Comparison of ENCODE assay signal across 12 cellular contexts in the genomic region with DNA sequence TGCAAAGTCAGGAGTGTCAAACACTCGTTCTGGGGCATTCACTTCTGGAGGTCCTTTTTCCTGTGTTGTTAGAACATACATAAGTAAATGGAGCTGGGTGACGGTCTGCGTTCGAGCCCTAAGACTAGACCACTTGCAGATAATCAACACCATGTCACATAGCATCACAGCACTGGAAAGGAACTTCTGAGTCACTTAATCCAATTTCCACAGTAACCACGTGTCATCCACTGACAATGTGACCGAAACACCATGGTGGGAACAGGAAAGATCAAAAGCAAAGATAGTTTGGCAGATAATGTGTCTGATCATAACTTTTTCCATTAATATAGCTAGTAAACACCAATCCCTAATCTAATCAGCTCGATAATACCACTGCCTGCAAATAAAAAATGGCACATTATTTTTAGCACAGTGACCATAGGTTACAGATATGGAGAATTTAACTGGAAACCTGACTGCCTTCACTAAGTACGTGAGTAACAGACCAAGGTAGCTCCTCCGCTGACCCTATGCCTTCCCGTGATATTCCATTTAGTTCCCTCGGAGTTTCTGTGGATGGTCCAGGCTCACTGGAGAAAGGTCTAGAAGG. TPM values are rescaled to one million over a fixed set of nuclear protein-coding genes. Genes with fewer than 3 reads are reported as not detected.
DNase-seq lines count a peak whose midpoint lies in the region; ATAC-seq and TF ChIP-seq lines count a peak whose summit lies in the region.
"Had no signal": no experiment of that assay in that cellular context is flagged by ENCODE, and none has a peak within 500 bp of the region (broad histone marks: within the 10 kb centered on the region; RNA-seq: fewer than 3 reads in every experiment).

No MANE protein-coding gene starts in this region.

- no peaks in the 10 kb centered on the region for H3K9me3 ChIP-seq in A673 (ENCODE audit: low read depth, low read length, poor library complexity, severe bottlenecking)
- no peaks in the 10 kb centered on the region for H3K9me3 ChIP-seq in IMR-90 (ENCODE audit: control insufficient read depth, insufficient read depth, low read length)
- no peaks in the 10 kb centered on the region for H3K9me3 ChIP-seq in uterus

- H3K27me3 Mint-ChIP-seq in activated T-helper 17 cell treated with anti-CD3 and anti-CD28 coated beads, Interleukin-2, amount 50 U/mL, for 72 hours, result no peaks in the 10 kb centered on the region

- H3K23ac ChIP-seq in IMR-90 (ENCODE audit: low read depth, low read length), result no peak overlapping the region

- H4K5ac ChIP-seq in IMR-90 (ENCODE audit: low read depth, low read length), result no peak overlapping the region

- CTCF ChIA-PET in A673 (lab: Charles Lee) (no interaction called here), IMR-90 (lab: Yijun Ruan, JAX) (no interaction called here)

- BruUV-seq in A673 (replicated peaks; lab: Mats Ljungman, UMichigan), result TSS peak; percentile 45
- BruUV-seq in IMR-90 (replicated peaks; lab: Mats Ljungman, UMichigan), result no TSS peak

- H3K56ac ChIP-seq in IMR-90 (ENCODE audit: extremely low read depth, insufficient read depth, low read length), result no peak overlapping the region

- 0 out of 2 replicates have a peak overlapping the region, but pooled peaks have one; percentile 55 for H3K14ac ChIP-seq in IMR-90 (replicated peaks; ENCODE audit: low read depth, low read length)

- peaks cover 3 to 32% of the 10 kb centered on the region in 2 experiments; a peak in 2 of 4 replicates for H3K79me1 ChIP-seq in IMR-90 (ENCODE audit: low read depth in 1 of 2, low read length in 2 of 2)

- H3K4ac ChIP-seq in IMR-90 (ENCODE audit: low read depth, low read length), result no peak overlapping the region

- no peak overlapping the region for H4K91ac ChIP-seq in IMR-90 (ENCODE audit: insufficient read depth, low read depth, low read length)

- intact Hi-C loops in A673 (cut with micrococcal nuclease; ENCODE audit: unreplicated experiment) (no loop called here), IMR-90 (cut with micrococcal nuclease) (no loop called here), uterus (cut with DNase I; ENCODE audit: low total_unique reads) (no loop called here)

- TF ChIP-seq POLR2A in IMR-90 (IDR thresholded peaks at IDR 0.05; ENCODE audit: low read depth, low read length) (no peak), uterus (IDR thresholded peaks at IDR 0.05) (no peak)

- H3K4me1 ChIP-seq in A673 (ENCODE audit: insufficient read depth, low read length, poor library complexity, severe bottlenecking) (peaks cover 29% of the 10 kb centered on the region), IMR-90 (ENCODE audit: control insufficient read depth, insufficient read depth, low read length) (0 out of 2 replicates have a peak, but pooled peaks cover 3% of the 10 kb centered on the region), uterus (no peaks in the 10 kb centered on the region)

- H3K9ac ChIP-seq in IMR-90 (ENCODE audit: low read depth, low read length), result no peak overlapping the region

- H3K27ac Mint-ChIP-seq in activated T-helper 17 cell treated with anti-CD3 and anti-CD28 coated beads, Interleukin-2, amount 50 U/mL, for 72 hours, result peak overlapping the region; percentile 1

- H2AK5ac ChIP-seq in IMR-90 (ENCODE audit: low read depth, low read length), result peak overlapping the region; percentile 28; the same call in 1 of the 2 replicates

- dilution Hi-C loops in IMR-90 (cut with HindIII; ENCODE audit: low sequenced_read_pairs, unreplicated experiment), result no loop called here

- H4K8ac ChIP-seq in IMR-90 (ENCODE audit: low read depth in 2 of 2, low read length in 2 of 2), result no peak overlapping the region

- DNase-seq in A673 (ENCODE audit: low spot score) (peak; percentile 92), IMR-90 (no peak), lung microvascular endothelial cell (ENCODE audit: low read depth in 2 of 2) (peak; percentile 83 to 99), uterus (no peak), Ammon's horn (ENCODE audit: low spot score) (no peak)
- DNase-seq: NCI-H146, NCI-H510A treated with DMSO at 0.1 percent for 48 hours, WERI-Rb-1 had no signal

- TF ChIP-seq CTCF in A673 (conservative IDR thresholded peaks at IDR 0.05; ENCODE audit: low read depth, low read length) (no peak), IMR-90 (conservative IDR thresholded peaks at IDR 0.05; ENCODE audit: low read depth, low read length) (no peak), uterus (IDR thresholded peaks at IDR 0.05) (no peak)

- ATAC-seq in IMR-90 (ENCODE audit: low read depth), result no peak
- peak; percentile 90 for ATAC-seq in activated T-helper 17 cell treated with anti-CD3 and anti-CD28 coated beads, Interleukin-2, amount 50 U/mL, for 72 hours (replicated peaks)
- no peak for ATAC-seq in HG02885 (IDR thresholded peaks at IDR 0.05; ENCODE audit: poor library complexity, unreplicated experiment)
- ATAC-seq in GM21723 (IDR thresholded peaks at IDR 0.05; ENCODE audit: unreplicated experiment), result no peak

- POLR2A ChIA-PET in A673 (lab: Charles Lee; ENCODE audit: low non-redundant PET), result no interaction called here
- POLR2A ChIA-PET in IMR-90 (lab: Charles Lee; ENCODE audit: unreplicated experiment), result no interaction called here

- H3K27ac ChIP-seq in A673 (ENCODE audit: low read depth, low read length, poor library complexity, severe bottlenecking), result peak overlapping the region; percentile 78
- no peak overlapping the region for H3K27ac ChIP-seq in IMR-90 (ENCODE audit: insufficient read depth, low read length)
- no peak overlapping the region for H3K27ac ChIP-seq in uterus
- H3K27ac ChIP-seq: WERI-Rb-1 had no signal

- no peak overlapping the region for H2BK5ac ChIP-seq in IMR-90 (ENCODE audit: low read depth, low read length, poor library complexity, severe bottlenecking)

- H2AK9ac ChIP-seq in IMR-90 (replicated peaks; ENCODE audit: low read depth, low read length, poor library complexity), result no peak overlapping the region

- WGBS in IMR-90 (ENCODE audit: extremely low coverage in 2 of 2, insufficient read length in 1 of 2), 2 experiments, result no CpG with 5 or more reads among the region's 11 CpGs

- H3K4me1 Mint-ChIP-seq in activated T-helper 17 cell treated with anti-CD3 and anti-CD28 coated beads, Interleukin-2, amount 50 U/mL, for 72 hours, result peaks cover 20% of the 10 kb centered on the region

- in situ Hi-C loops in IMR-90 (cut with MboI; ENCODE audit: low sequenced_read_pairs), result loop anchor here (10.0 kb wide), 1 partner anchor 135 kb away; no protein-coding TSS in a partner anchor

- H2BK120ac ChIP-seq in IMR-90 (ENCODE audit: low read depth, low read length), result no peak overlapping the region

- H2BK15ac ChIP-seq in IMR-90 (ENCODE audit: low read depth, low read length), result no peak overlapping the region; the same call in 2 of the 3 replicates

- H3K4me3 ChIP-seq in A673 (ENCODE audit: low read depth, low read length, poor library complexity, severe bottlenecking) (no peak overlapping the region), IMR-90 (ENCODE audit: insufficient read depth, low read depth, low read length) (no peak overlapping the region), uterus (no peak overlapping the region)

- H3K9me1 ChIP-seq in IMR-90 (ENCODE audit: insufficient read depth, low read length), result peaks cover 23% of the 10 kb centered on the region

- H3K36me3 Mint-ChIP-seq in activated T-helper 17 cell treated with anti-CD3 and anti-CD28 coated beads, Interleukin-2, amount 50 U/mL, for 72 hours (ENCODE audit: low read depth), result peaks cover 5% of the 10 kb centered on the region
- H3K36me3 Mint-ChIP-seq: CD14-positive monocyte had no signal

- no peaks in the 10 kb centered on the region for H3K9me3 Mint-ChIP-seq in activated T-helper 17 cell treated with anti-CD3 and anti-CD28 coated beads, Interleukin-2, amount 50 U/mL, for 72 hours

- no peak overlapping the region for H2BK20ac ChIP-seq in IMR-90 (ENCODE audit: low read depth, low read length)

- TF ChIP-seq RAD21 in IMR-90 (IDR thresholded peaks at IDR 0.05; ENCODE audit: low read length), result no peak

- H3K4me3 Mint-ChIP-seq in activated T-helper 17 cell treated with anti-CD3 and anti-CD28 coated beads, Interleukin-2, amount 50 U/mL, for 72 hours, result no peak overlapping the region
- H3K4me3 Mint-ChIP-seq: CD14-positive monocyte had no signal

- H2AFZ ChIP-seq in IMR-90 (replicated peaks; ENCODE audit: low read length, poor library complexity), result no peak overlapping the region

- H3K36me3 ChIP-seq in A673 (ENCODE audit: insufficient read depth, low read length, poor library complexity, severe bottlenecking) (no peaks in the 10 kb centered on the region), IMR-90 (ENCODE audit: control insufficient read depth, insufficient read depth, low read length) (no peaks in the 10 kb centered on the region), uterus (no peaks in the 10 kb centered on the region)
- H3K36me3 ChIP-seq: WERI-Rb-1 had no signal

- no peaks in the 10 kb centered on the region for H3K27me3 ChIP-seq in A673 (replicated peaks; ENCODE audit: insufficient read depth, low read depth, low read length, poor library complexity)
- H3K27me3 ChIP-seq in IMR-90 (ENCODE audit: control insufficient read depth, insufficient read depth, low read length), result no peaks in the 10 kb centered on the region
- H3K27me3 ChIP-seq in uterus, result no peaks in the 10 kb centered on the region

- H4K20me1 ChIP-seq in IMR-90 (ENCODE audit: insufficient read depth, low read length), result no peaks in the 10 kb centered on the region

- H3K4me2 ChIP-seq in IMR-90 (ENCODE audit: low read depth, low read length), result no peak overlapping the region

- no peak overlapping the region for H3K18ac ChIP-seq in IMR-90 (ENCODE audit: low read depth, low read length)

RNA-seq across cellular contexts. Expression of a gene that starts 34.8 kb away (rescaled TPM):
- 48.9 and 49.3 TPM in 2 replicates for total RNA-seq in A673 (2021)
- total RNA-seq in IMR-90 (2012; rRNA removed), result 37.2 and 47.1 TPM in 2 replicates
- polyA plus RNA-seq in IMR-90 (2012; rRNA removed), result 42.6 and 43.7 TPM in 2 replicates
- polyA plus RNA-seq in IMR-90 (2012; cell fraction: cytosol; rRNA removed), result 45.5 and 55.1 TPM in 2 replicates
- 42.3 and 49.2 TPM in 2 replicates for polyA plus RNA-seq in IMR-90 (2012; cell fraction: nucleus; rRNA removed; ENCODE audit: low replicate concordance)
- 10 to 100 TPM; 30.4 to 48.5 TPM for total RNA-seq in activated T-helper 17 cell treated with anti-CD3 and anti-CD28 coated beads, Interleukin-2, amount 50 U/mL, for 72 hours
- total RNA-seq in lung microvascular endothelial cell, result 31.2 and 42.7 TPM in 2 replicates
- 10 to 100 TPM; 34.1 to 50.5 (median 41.7) TPM for total RNA-seq in uterus

RNA-seq across cellular contexts. Expression of a gene that starts 41.6 kb away (rescaled TPM):
- 1.3 and 1.9 TPM in 2 replicates for total RNA-seq in A673 (2021)
- total RNA-seq in IMR-90 (2012; rRNA removed), result 6.1 TPM in 2 replicates
- polyA plus RNA-seq in IMR-90 (2012; rRNA removed), result 7.0 and 9.1 TPM in 2 replicates
- polyA plus RNA-seq in IMR-90 (2012; cell fraction: cytosol; rRNA removed), result 2.8 and 2.9 TPM in 2 replicates
- 1.4 and 6.8 TPM in 2 replicates for polyA plus RNA-seq in IMR-90 (2012; cell fraction: nucleus; rRNA removed; ENCODE audit: low replicate concordance)
- total RNA-seq in activated T-helper 17 cell treated with anti-CD3 and anti-CD28 coated beads, Interleukin-2, amount 50 U/mL, for 72 hours, result 10 to 100 TPM; 33.4 to 67.8 TPM
- total RNA-seq in lung microvascular endothelial cell, result 3.8 and 21.8 TPM in 2 replicates
- 10 to 100 TPM in 2 of 4 donors, 1 to 10 TPM in 2; 7.7 to 28.2 (median 17.2) TPM for total RNA-seq in uterus

RNA-seq across cellular contexts. Expression of a gene that starts 49.3 kb away (rescaled TPM):
- 0.13 and 0.39 TPM in 2 replicates for total RNA-seq in A673 (2021)
- under 0.01 TPM in 2 replicates for total RNA-seq in IMR-90 (2012; rRNA removed)
- 0.07 TPM in 2 replicates for polyA plus RNA-seq in IMR-90 (2012; rRNA removed)
- 0.02 and 0.03 TPM in 2 replicates for polyA plus RNA-seq in IMR-90 (2012; cell fraction: cytosol; rRNA removed)
- 0.05 and 0.42 TPM in 2 replicates for polyA plus RNA-seq in IMR-90 (2012; cell fraction: nucleus; rRNA removed; ENCODE audit: low replicate concordance)
- under 1 TPM; 0.21 to 0.28 TPM for total RNA-seq in activated T-helper 17 cell treated with anti-CD3 and anti-CD28 coated beads, Interleukin-2, amount 50 U/mL, for 72 hours
- total RNA-seq in lung microvascular endothelial cell, result 0.40 and 0.44 TPM in 2 replicates
- 1 to 10 TPM; 1.2 to 6.4 (median 1.3) TPM for total RNA-seq in uterus

Comparison
In these comparisons a context has a peak if more than half of its experiments do, and no peak if none do; other contexts are left out.
1. DNase-seq: peak in A673 (single experiment) and lung microvascular endothelial cell (2 of 2); none in IMR-90 (single experiment), uterus (0 of 2) and Ammon's horn (single experiment).